ENCODE assay signal across 11 cellular contexts in the genomic region with DNA sequence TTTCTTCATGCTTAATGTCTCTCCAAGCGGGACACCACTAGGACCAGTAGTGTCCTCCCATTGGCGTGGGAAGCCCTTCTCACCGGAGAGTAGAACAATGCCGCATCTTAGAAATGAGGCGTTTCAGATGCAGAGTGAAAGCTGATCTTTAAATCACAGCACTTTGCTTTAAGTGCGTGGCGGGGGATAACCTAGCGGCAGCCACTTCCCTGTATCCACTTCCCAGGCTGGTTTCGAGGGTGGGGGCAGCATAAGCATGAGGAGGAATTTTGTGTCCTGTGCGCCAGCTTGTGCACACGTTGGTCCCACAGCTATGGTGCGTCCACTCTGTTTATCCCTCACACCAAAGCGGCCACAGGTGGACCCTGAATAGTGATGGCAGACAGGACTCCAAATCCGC.
DNase-seq lines count a peak whose midpoint lies in the region; ATAC-seq and TF ChIP-seq lines count a peak whose summit lies in the region.
"Had no signal": no experiment of that assay in that cellular context is flagged by ENCODE, and none has a peak within 500 bp of the region (broad histone marks: within the 10 kb centered on the region; RNA-seq: fewer than 3 reads in every experiment).

No MANE protein-coding gene starts in this region.

- TF ChIP-seq CTCF in Peyer's patch (IDR thresholded peaks at IDR 0.05) (no peak), spleen (IDR thresholded peaks at IDR 0.05 in 8 of 11, conservative IDR thresholded peaks at IDR 0.05 in 3 of 11) (no peak)

- H3K9me3 ChIP-seq in Peyer's patch (no peaks in the 10 kb centered on the region), spleen (no peaks in the 10 kb centered on the region)

- H3K4me1 ChIP-seq in Peyer's patch = peaks cover 0 to 44% (median 37%) of the 10 kb centered on the region in 4 donors
- H3K4me1 ChIP-seq in spleen = peaks cover 54 to 100% (median 98%) of the 10 kb centered on the region in 6 donors

- H3K27me3 Mint-ChIP-seq in activated CD8-positive, alpha-beta memory T cell treated with anti-CD3 and anti-CD28 coated beads, Interleukin-2, amount 10 ng/mL, durations not matched to agents 7 days and 5 days = no peaks in the 10 kb centered on the region
- H3K27me3 Mint-ChIP-seq in immature natural killer cell (ENCODE audit: low read depth in 3 of 3) = peaks cover 0 to 58% (median 56%) of the 10 kb centered on the region in 3 donors

- WGBS in spleen, 5 donors = 79 to 92% (median 88%) methylated on average over 14 of the region's 14 CpGs

- intact Hi-C loops in spleen (cut with DNase I; ENCODE audit: low total_unique reads) = no loop called here

- peaks cover 67% of the 10 kb centered on the region for H3K36me3 Mint-ChIP-seq in activated CD8-positive, alpha-beta memory T cell treated with anti-CD3 and anti-CD28 coated beads, Interleukin-2, amount 10 ng/mL, durations not matched to agents 7 days and 5 days
- peaks cover 9 to 46% (median 29%) of the 10 kb centered on the region in 3 donors for H3K36me3 Mint-ChIP-seq in immature natural killer cell

- H3K4me1 Mint-ChIP-seq in activated CD8-positive, alpha-beta memory T cell treated with anti-CD3 and anti-CD28 coated beads, Interleukin-2, amount 10 ng/mL, durations not matched to agents 7 days and 5 days = peaks cover 99% of the 10 kb centered on the region
- peaks cover 100% of the 10 kb centered on the region in 2 donors for H3K4me1 Mint-ChIP-seq in immature natural killer cell

- H3K27me3 ChIP-seq in Peyer's patch (no peaks in the 10 kb centered on the region), spleen (replicated peaks in 1 of 7) (no peaks in the 10 kb centered on the region)

- no peak overlapping the region for H3K4me3 ChIP-seq in Peyer's patch
- no peak overlapping the region for H3K4me3 ChIP-seq in spleen

- H3K4me3 Mint-ChIP-seq in activated CD8-positive, alpha-beta memory T cell treated with anti-CD3 and anti-CD28 coated beads, Interleukin-2, amount 10 ng/mL, durations not matched to agents 7 days and 5 days = no peak overlapping the region
- peak overlapping the region; percentile 69 to 84 (median 73) for H3K4me3 Mint-ChIP-seq in immature natural killer cell

- CTCF ChIA-PET in activated CD8-positive, alpha-beta memory T cell treated with anti-CD3 and anti-CD28 coated beads, Interleukin-2, amount 10 ng/mL, durations not matched to agents 7 days and 5 days (lab: Charles Lee) = interaction anchor here (0.9 to 6.0 kb wide), 12 partner anchors 9 to 266 kb away, joined by 3 to 40 read pairs (median 4); no protein-coding TSS in a partner anchor

- H3K27ac ChIP-seq in Peyer's patch (peak overlapping the region in 3 of 4 donors; percentile 69 to 86 (median 73)), spleen (peak overlapping the region in 5 of 8 donors; percentile 85 to 97 (median 91))
- H3K27ac ChIP-seq: KMS-11 had no signal

- H3K36me3 ChIP-seq in Peyer's patch (peaks cover 0 to 7% (median 0%) of the 10 kb centered on the region in 3 donors), spleen (peaks cover 0 to 35% (median 4%) of the 10 kb centered on the region in 6 donors)

- no peak for DNase-seq in activated CD8-positive, alpha-beta memory T cell treated with anti-CD3 and anti-CD28 coated beads, Interleukin-2, amount 10 ng/mL, durations not matched to agents 7 days and 5 days
- DNase-seq in activated CD8-positive, alpha-beta memory T cell treated with anti-CD3 and anti-CD28 coated beads for 24 hours = no peak
- DNase-seq in Peyer's patch (peak in 1 of 3 donors; percentile 51), immature natural killer cell (no peak), spleen (peak; percentile 76), NCI-H2107 treated with DMSO at 0.1 percent for 48 hours (lab: John Stamatoyannopoulos, UW; ENCODE audit: unreplicated experiment) (no peak)
- DNase-seq in stimulated activated CD4-positive, alpha-beta T cell treated with anti-CD3 and anti-CD28 coated beads, Interleukin-2, amount 100 ng/mL, for 48 hours = no peak
- DNase-seq: effector CD8-positive, alpha-beta T cell; retina had no signal

- no peak for ATAC-seq in activated CD8-positive, alpha-beta memory T cell treated with anti-CD3 and anti-CD28 coated beads, Interleukin-2, amount 10 ng/mL, durations not matched to agents 7 days and 5 days
- ATAC-seq in GM21723 (IDR thresholded peaks at IDR 0.05; ENCODE audit: unreplicated experiment) = no peak

- H3K9me3 Mint-ChIP-seq in activated CD8-positive, alpha-beta memory T cell treated with anti-CD3 and anti-CD28 coated beads, Interleukin-2, amount 10 ng/mL, durations not matched to agents 7 days and 5 days (ENCODE audit: low read depth) = no peaks in the 10 kb centered on the region
- H3K9me3 Mint-ChIP-seq in immature natural killer cell = no peaks in the 10 kb centered on the region

- no peak for TF ChIP-seq POLR2A in Peyer's patch (IDR thresholded peaks at IDR 0.05)
- TF ChIP-seq POLR2A in spleen (IDR thresholded peaks at IDR 0.05) = no peak

- H3K27ac Mint-ChIP-seq in activated CD8-positive, alpha-beta memory T cell treated with anti-CD3 and anti-CD28 coated beads, Interleukin-2, amount 10 ng/mL, durations not matched to agents 7 days and 5 days = peak overlapping the region; percentile 100
- peak overlapping the region; percentile 94 to 99 (median 99) for H3K27ac Mint-ChIP-seq in immature natural killer cell
